In genomic region chr19:10935371-10936059, GRCh38 we compare ENCODE assay signal across 16 cellular contexts. TPM values are rescaled to one million over a fixed set of nuclear protein-coding genes. Genes with fewer than 3 reads are reported as not detected.
DNase-seq lines count a peak whose midpoint lies in the region; ATAC-seq and TF ChIP-seq lines count a peak whose summit lies in the region.
"Had no signal": no experiment of that assay in that cellular context is flagged by ENCODE, and none has a peak within 500 bp of the region (broad histone marks: within the 10 kb centered on the region; RNA-seq: fewer than 3 reads in every experiment).

No MANE protein-coding gene starts in this region.

- H3K9me3 Mint-ChIP-seq in GM23338 (no peaks in the 10 kb centered on the region; the same call in 2 of the 3 replicates), WTC11 (no peaks in the 10 kb centered on the region), endodermal cell (no peaks in the 10 kb centered on the region)

- H3K27ac Mint-ChIP-seq in GM23338 (no peak overlapping the region; the same call in 1 of the 2 replicates), WTC11 (peak overlapping the region; percentile 33), endodermal cell (no peak overlapping the region)

- WGBS in endodermal cell (ENCODE audit: insufficient coverage in 1 of 2, insufficient read length in 1 of 2), 2 experiments: 92 to 95% methylated on average over 9 of the region's 9 CpGs

- H3K4me1 ChIP-seq in GM23338 (ENCODE audit: insufficient read depth): no peaks in the 10 kb centered on the region; the same call in 1 of the 2 replicates
- peaks cover 5% of the 10 kb centered on the region for H3K4me1 ChIP-seq in osteoblast (ENCODE audit: insufficient read depth, low read length)
- H3K4me1 ChIP-seq in endodermal cell (ENCODE audit: control insufficient read depth, insufficient read depth, low read length): peaks cover 4% of the 10 kb centered on the region

- H4K20me1 ChIP-seq in GM23338 (replicated peaks; ENCODE audit: insufficient read depth): peaks cover 8% of the 10 kb centered on the region
- peaks cover 3% of the 10 kb centered on the region for H4K20me1 ChIP-seq in osteoblast (ENCODE audit: insufficient read depth, low read length)

- H3K4me3 Mint-ChIP-seq in GM23338: no peak overlapping the region; the same call in 2 of the 3 replicates
- no peak overlapping the region for H3K4me3 Mint-ChIP-seq in WTC11
- H3K4me3 Mint-ChIP-seq in endodermal cell: no peak overlapping the region

- H3K9me3 ChIP-seq in osteoblast (ENCODE audit: low read depth, low read length) (no peaks in the 10 kb centered on the region), endodermal cell (ENCODE audit: control insufficient read depth, low read length) (no peaks in the 10 kb centered on the region)

- H3K36me3 ChIP-seq in GM23338 (ENCODE audit: insufficient read depth): no peaks in the 10 kb centered on the region; the same call in 1 of the 2 replicates
- H3K36me3 ChIP-seq in osteoblast (ENCODE audit: insufficient read depth, low read length): peaks cover 10% of the 10 kb centered on the region
- peaks cover 17% of the 10 kb centered on the region for H3K36me3 ChIP-seq in endodermal cell (ENCODE audit: control insufficient read depth, insufficient read depth, low read length)

- peaks cover 6% of the 10 kb centered on the region for H3K27me3 Mint-ChIP-seq in GM23338 (ENCODE audit: insufficient read depth, low read depth, poor library complexity)
- no peaks in the 10 kb centered on the region for H3K27me3 Mint-ChIP-seq in WTC11 (ENCODE audit: low read depth)
- no peaks in the 10 kb centered on the region for H3K27me3 Mint-ChIP-seq in endodermal cell (ENCODE audit: insufficient read depth)

- TF ChIP-seq CTCF in GM23338 (conservative IDR thresholded peaks at IDR 0.05; ENCODE audit: low read depth in 2 of 2) (no peak), WTC11 (IDR thresholded peaks at IDR 0.05) (no peak), osteoblast (IDR thresholded peaks at IDR 0.05; ENCODE audit: extremely low read depth, low read depth, low read length) (no peak), endodermal cell (conservative IDR thresholded peaks at IDR 0.05) (no peak)

- DNase-seq in GM23338 (ENCODE audit: low spot score): no peak
- peak; percentile 93 for DNase-seq in OCI-M1 (lab: John Stamatoyannopoulos, UW)
- DNase-seq in WTC11 (ENCODE audit: low spot score): no peak
- peak; percentile 37 for DNase-seq in osteoblast (ENCODE audit: insufficient read length, low spot score, missing footprints)
- DNase-seq in NCI-H187 (lab: John Stamatoyannopoulos, UW): no peak
- DNase-seq in activated naive CD4-positive, alpha-beta T cell (lab: John Stamatoyannopoulos, UW): no peak
- no peak for DNase-seq in endodermal cell
- DNase-seq: DMS 273 treated with DMSO at 0.1 percent for 48 hours; DND-41; NCI-H1105; NCI-H1694; NCI-H510A; NCI-H748 treated with DMSO at 0.1 percent for 48 hours; NK-92 treated with Interleukin-12 subunit alpha and Interleukin-12 subunit beta, amount 100 ng/mL, for 24 hours; SIG-M5 had no signal

- H3K9me2 ChIP-seq in GM23338 (ENCODE audit: insufficient read depth): no peaks in the 10 kb centered on the region

- H3K27ac ChIP-seq in GM23338 (ENCODE audit: low read depth) (peak overlapping the region; percentile 55; the same call in 1 of the 2 replicates), osteoblast (ENCODE audit: low read depth, low read length) (no peak overlapping the region), endodermal cell (ENCODE audit: low read depth, low read length) (no peak overlapping the region)
- H3K27ac ChIP-seq: C4-2B had no signal

- H3K27me3 ChIP-seq in GM23338 (ENCODE audit: insufficient read depth) (no peaks in the 10 kb centered on the region), osteoblast (ENCODE audit: insufficient read depth, low read length) (no peaks in the 10 kb centered on the region), endodermal cell (ENCODE audit: control insufficient read depth, insufficient read depth, low read length, poor library complexity, severe bottlenecking) (no peaks in the 10 kb centered on the region)

- CTCF ChIA-PET in WTC11 (lab: Charles Lee): interaction anchor here (0.6 to 2.6 kb wide), 6 partner anchors 17 to 76 kb away, joined by 3 to 15 read pairs (median 4); no protein-coding TSS in a partner anchor

- H3K4me2 ChIP-seq in GM23338 (no peak overlapping the region), osteoblast (ENCODE audit: insufficient read depth, low read length) (no peak overlapping the region)

- no peak overlapping the region for H3K4me3 ChIP-seq in GM23338
- H3K4me3 ChIP-seq in osteoblast (ENCODE audit: insufficient read depth, low read length): no peak overlapping the region
- H3K4me3 ChIP-seq in endodermal cell (ENCODE audit: low read length): no peak overlapping the region

- H3K79me2 ChIP-seq in GM23338 (replicated peaks; ENCODE audit: insufficient read depth): peaks cover 14% of the 10 kb centered on the region
- H3K79me2 ChIP-seq in osteoblast (ENCODE audit: insufficient read depth, low read length): peaks cover 19% of the 10 kb centered on the region

- H3K4me1 Mint-ChIP-seq in GM23338 (no peaks in the 10 kb centered on the region), WTC11 (no peaks in the 10 kb centered on the region; the same call in 1 of the 2 replicates), endodermal cell (peaks cover 10% of the 10 kb centered on the region)

- ATAC-seq in GM23338 (no peak), WTC11 (no peak)

- H2AFZ ChIP-seq in GM23338 (no peak overlapping the region), osteoblast (ENCODE audit: low read length) (no peak overlapping the region)

- no peak overlapping the region for H3K9ac ChIP-seq in endodermal cell (ENCODE audit: extremely low read depth, low read length, poor library complexity, severe bottlenecking)

- peaks cover 10% of the 10 kb centered on the region; the same call in 1 of the 2 replicates for H3F3A ChIP-seq in GM23338 (replicated peaks; ENCODE audit: low read depth)

- peaks cover 12% of the 10 kb centered on the region; the same call in 2 of the 3 replicates for H3K36me3 Mint-ChIP-seq in GM23338 (ENCODE audit: low read depth)
- H3K36me3 Mint-ChIP-seq in WTC11: peaks cover 6% of the 10 kb centered on the region; the same call in 1 of the 2 replicates
- peaks cover 11% of the 10 kb centered on the region for H3K36me3 Mint-ChIP-seq in endodermal cell (ENCODE audit: low read depth)

- POLR2A ChIA-PET in WTC11 (lab: Charles Lee): interaction anchor here (0.6 to 1.1 kb wide), 2 partner anchors 68 to 77 kb away, joined by 3 to 4 read pairs; no protein-coding TSS in a partner anchor

TF ChIP-seq in GM23338, 12 proteins besides CTCF, POLR2A, EP300 and RAD21 (continues in another document):
- TF ChIP-seq ZNF331 (CRISPR knock-in tag; IDR thresholded peaks at IDR 0.05; ENCODE audit: low read depth): no peak

TF ChIP-seq in WTC11, 78 proteins besides CTCF, POLR2A, EP300 and RAD21:
- TF ChIP-seq RORB (CRISPR knock-in tag; IDR thresholded peaks at IDR 0.05): no peak

RNA-seq across cellular contexts. Expression of gene TIMM29, which starts 6.9 kb away (rescaled TPM):
- total RNA-seq in GM23338 (2014; rRNA removed; shearing (Covaris generic)): 56.4 and 60.7 TPM in 2 replicates
- 23.7 and 24.1 TPM in 2 replicates for polyA plus RNA-seq in GM23338 (2016; fragmentation: Nextera tagmentation; extraction: Ambion mirVana)
- total RNA-seq in WTC11 (2021): 30.0 to 33.8 TPM (median 32.0 TPM) in 3 replicates
- total RNA-seq in osteoblast: 31.8 and 34.8 TPM in 2 replicates
- total RNA-seq in endodermal cell: 10 to 100 TPM; 20.0 to 26.8 TPM
- 20.9 TPM for polyA plus RNA-seq in endodermal cell (2013, experiment 1 of 2)
- polyA plus RNA-seq in endodermal cell (2013, experiment 2 of 2): 20.7 TPM

RNA-seq across cellular contexts. Expression of gene YIPF2, which starts 7.1 kb away (rescaled TPM):
- 54.0 and 63.7 TPM in 2 replicates for total RNA-seq in GM23338 (2014; rRNA removed; shearing (Covaris generic))
- polyA plus RNA-seq in GM23338 (2016; fragmentation: Nextera tagmentation; extraction: Ambion mirVana): 36.3 and 45.3 TPM in 2 replicates
- 63.3 to 65.5 TPM (median 64.4 TPM) in 3 replicates for total RNA-seq in WTC11 (2021)
- total RNA-seq in osteoblast: 114 and 126 TPM in 2 replicates
- 10 to 100 TPM; 55.6 to 62.6 TPM for total RNA-seq in endodermal cell
- polyA plus RNA-seq in endodermal cell (2013, experiment 1 of 2): 32.0 TPM
- 34.9 TPM for polyA plus RNA-seq in endodermal cell (2013, experiment 2 of 2)

RNA-seq across cellular contexts. Expression of gene SMARCA4, which starts 25.3 kb away (rescaled TPM):
- total RNA-seq in GM23338 (2014; rRNA removed; shearing (Covaris generic)): 252 and 336 TPM in 2 replicates
- polyA plus RNA-seq in GM23338 (2016; fragmentation: Nextera tagmentation; extraction: Ambion mirVana): 175 and 177 TPM in 2 replicates
- 268 to 295 TPM (median 284 TPM) in 3 replicates for total RNA-seq in WTC11 (2021)
- total RNA-seq in osteoblast: 52.2 and 52.8 TPM in 2 replicates
- 100 to 1,000 TPM; 290 to 292 TPM for total RNA-seq in endodermal cell
- 278 TPM for polyA plus RNA-seq in endodermal cell (2013, experiment 1 of 2)
- polyA plus RNA-seq in endodermal cell (2013, experiment 2 of 2): 266 TPM

Comparison
In these comparisons a context has a peak if more than half of its experiments do, and no peak if none do; other contexts are left out.
1. DNase-seq: peak in OCI-M1 (single experiment) and osteoblast (single experiment); none in GM23338 (single experiment), WTC11 (single experiment), NCI-H187 (0 of 2), activated naive CD4-positive, alpha-beta T cell (0 of 4) and endodermal cell (single experiment).